21 cellular contexts compared by ENCODE assay signal in the genomic region with DNA sequence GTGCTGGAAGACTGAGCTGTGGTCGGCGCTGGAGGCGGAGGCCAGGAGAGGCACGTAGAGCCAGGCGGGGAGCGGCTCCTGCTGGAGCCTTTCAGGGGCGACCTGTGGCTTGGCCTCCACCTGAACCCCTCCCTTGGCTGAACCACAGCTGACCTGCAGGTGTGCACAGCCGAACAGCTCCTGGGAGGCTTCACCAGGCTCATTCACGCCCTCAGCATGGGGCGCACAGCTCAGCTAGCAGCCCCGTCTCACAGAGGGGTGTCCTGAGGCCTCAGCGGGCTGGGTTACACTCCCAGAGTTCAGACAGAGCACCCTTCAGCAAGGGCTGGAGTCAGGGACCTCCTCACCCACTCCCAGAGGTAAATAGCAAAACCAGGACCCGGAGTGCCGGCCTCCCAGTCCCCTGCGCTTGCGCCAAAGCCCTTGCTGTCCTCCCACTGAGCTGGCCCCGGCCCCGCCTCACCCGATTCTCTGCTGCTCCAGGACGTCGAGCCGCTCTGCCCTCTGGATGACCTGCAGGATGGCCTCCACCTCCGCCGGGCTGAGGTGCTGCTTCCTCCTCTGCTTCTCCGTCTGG. TPM values are rescaled to one million over a fixed set of nuclear protein-coding genes. Genes with fewer than 3 reads are reported as not detected.
DNase-seq lines count a peak whose midpoint lies in the region; ATAC-seq, FAIRE-seq and TF ChIP-seq lines count a peak whose summit lies in the region.
"Had no signal": no experiment of that assay in that cellular context is flagged by ENCODE, and none has a peak within 500 bp of the region (broad histone marks: within the 10 kb centered on the region; RNA-seq: fewer than 3 reads in every experiment).

No MANE protein-coding gene starts in this region.

- no peak overlapping the region for H3K27ac Mint-ChIP-seq in chondrocyte (ENCODE audit: unreplicated experiment)
- H3K27ac Mint-ChIP-seq: activated T-helper 1 cell treated with anti-CD3 and anti-CD28 coated beads, Interleukin-12 subunit alpha, Interleukin-12 subunit beta, Interleukin-2, Interleukin-4 antibody, amounts not matched to agents 30 ng/mL and 10 ng/mL and 1 ng/mL, durations not matched to agents 14 hours and 24 hours and 36 hours; stimulated activated effector memory CD8-positive, alpha-beta T cell treated with anti-CD3 and anti-CD28 coated beads, Interleukin-12 subunit alpha, Interleukin-12 subunit beta, amount 100 ng/mL, for 72 hours had no signal

- H3K9me3 ChIP-seq in suprapubic skin (no peaks in the 10 kb centered on the region), ascending aorta (no peaks in the 10 kb centered on the region)
- H3K9me3 ChIP-seq: ovary, Peyer's patch had no signal

- no peaks in the 10 kb centered on the region for H3K4me1 Mint-ChIP-seq in chondrocyte (ENCODE audit: low read depth)
- H3K4me1 Mint-ChIP-seq: stimulated activated effector memory CD8-positive, alpha-beta T cell treated with anti-CD3 and anti-CD28 coated beads, Interleukin-12 subunit alpha, Interleukin-12 subunit beta, amount 100 ng/mL, for 72 hours had no signal

- H3K4me3 ChIP-seq in suprapubic skin (no peak overlapping the region), ascending aorta (no peak overlapping the region)
- H3K4me3 ChIP-seq: ovary, Peyer's patch, smooth muscle cell, tibial artery had no signal

- no peaks in the 10 kb centered on the region for H3K9me3 Mint-ChIP-seq in chondrocyte (ENCODE audit: low read depth)
- H3K9me3 Mint-ChIP-seq: stimulated activated effector memory CD8-positive, alpha-beta T cell treated with anti-CD3 and anti-CD28 coated beads, Interleukin-12 subunit alpha, Interleukin-12 subunit beta, amount 100 ng/mL, for 72 hours had no signal

- DNase-seq in NCI-H82 (lab: John Stamatoyannopoulos, UW) (peak; percentile 39), NCI-H82 treated with DMSO at 0.1 percent for 48 hours (lab: John Stamatoyannopoulos, UW; ENCODE audit: unreplicated experiment) (no peak), chondrocyte (ENCODE audit: low spot score) (peak; percentile 94), left lobe of liver (ENCODE audit: low spot score) (no peak), suprapubic skin (ENCODE audit: low spot score in 2 of 2) (peak; percentile 55 to 56), ascending aorta (ENCODE audit: low spot score in 2 of 2) (no peak), GM19239 (ENCODE audit: insufficient read length, low spot score) (no peak)
- DNase-seq: DMS153, kidney glomerular epithelial cell, MV-4-11, NCI-H774, tibial artery had no signal

- ATAC-seq in left lobe of liver (peak; percentile 13), GM21786 (IDR thresholded peaks at IDR 0.05; ENCODE audit: unreplicated experiment) (no peak)
- ATAC-seq: stimulated activated effector memory CD8-positive, alpha-beta T cell treated with anti-CD3 and anti-CD28 coated beads, Interleukin-12 subunit alpha, Interleukin-12 subunit beta, amount 100 ng/mL, for 72 hours had no signal

- H3K36me3 ChIP-seq in suprapubic skin (peaks cover 3% of the 10 kb centered on the region), ascending aorta (no peaks in the 10 kb centered on the region)
- H3K36me3 ChIP-seq: ovary had no signal

- H3K4me3 Mint-ChIP-seq in chondrocyte (ENCODE audit: unreplicated experiment), result no peak overlapping the region
- H3K4me3 Mint-ChIP-seq: activated T-helper 1 cell treated with anti-CD3 and anti-CD28 coated beads, Interleukin-12 subunit alpha, Interleukin-12 subunit beta, Interleukin-2, Interleukin-4 antibody, amounts not matched to agents 30 ng/mL and 10 ng/mL and 1 ng/mL, durations not matched to agents 14 hours and 24 hours and 36 hours; stimulated activated effector memory CD8-positive, alpha-beta T cell treated with anti-CD3 and anti-CD28 coated beads, Interleukin-12 subunit alpha, Interleukin-12 subunit beta, amount 100 ng/mL, for 72 hours had no signal

- TF ChIP-seq EP300 in suprapubic skin (IDR thresholded peaks at IDR 0.05), result no peak

- intact Hi-C loops in ascending aorta (cut with DNase I), result no loop called here

- no peak for TF ChIP-seq CTCF in chondrocyte (IDR thresholded peaks at IDR 0.05)
- TF ChIP-seq CTCF in suprapubic skin (IDR thresholded peaks at IDR 0.05), result no peak
- TF ChIP-seq CTCF in ascending aorta (IDR thresholded peaks at IDR 0.05), result no peak

- FAIRE-seq in GM19239 (lab: Jason Lieb, UNC), result no peak
- FAIRE-seq: A204.1 had no signal

- WGBS in suprapubic skin, result 84% methylated on average over 12 of the region's 25 CpGs

- no peak for TF ChIP-seq POLR2A in suprapubic skin (IDR thresholded peaks at IDR 0.05)

- H3K27me3 Mint-ChIP-seq in chondrocyte (ENCODE audit: low read depth), result peaks cover 13% of the 10 kb centered on the region

- H3K4me1 ChIP-seq in suprapubic skin, result no peaks in the 10 kb centered on the region
- H3K4me1 ChIP-seq in ascending aorta, result no peaks in the 10 kb centered on the region
- H3K4me1 ChIP-seq: Peyer's patch, tibial artery had no signal

- no peak overlapping the region for H3K27ac ChIP-seq in suprapubic skin
- H3K27ac ChIP-seq in ascending aorta, result no peak overlapping the region
- H3K27ac ChIP-seq: C4-2B, ovary, Peyer's patch, tibial artery, VCaP had no signal

- H3K27me3 ChIP-seq in suprapubic skin (no peaks in the 10 kb centered on the region), ascending aorta (no peaks in the 10 kb centered on the region)
- H3K27me3 ChIP-seq: ovary, Peyer's patch had no signal

- H3K36me3 Mint-ChIP-seq in chondrocyte (ENCODE audit: low read depth), result peaks cover 4% of the 10 kb centered on the region
- H3K36me3 Mint-ChIP-seq: stimulated activated effector memory CD8-positive, alpha-beta T cell treated with anti-CD3 and anti-CD28 coated beads, Interleukin-12 subunit alpha, Interleukin-12 subunit beta, amount 100 ng/mL, for 72 hours had no signal

RNA-seq across cellular contexts. Expression of gene RPH3AL, which starts 31.7 kb away (rescaled TPM):
- total RNA-seq in chondrocyte, result 3.4 to 4.1 TPM (median 4.0 TPM) in 3 replicates
- 87.4 TPM for total RNA-seq in left lobe of liver
- total RNA-seq in suprapubic skin, result 10 to 100 TPM in 2 of 4 donors, 1 to 10 TPM in 2; 1.7 to 39.5 (median 10.9) TPM
- 44.2 TPM for total RNA-seq in ascending aorta

Comparison
In these comparisons a context has a peak if more than half of its experiments do, and no peak if none do; other contexts are left out.
1. DNase-seq: peak in NCI-H82 (single experiment), chondrocyte (single experiment) and suprapubic skin (2 of 2); none in NCI-H82 treated with DMSO at 0.1 percent for 48 hours (single experiment), left lobe of liver (single experiment), ascending aorta (0 of 2) and GM19239 (single experiment).